ENCODE assay signal across 10 cellular contexts in the genomic region with DNA sequence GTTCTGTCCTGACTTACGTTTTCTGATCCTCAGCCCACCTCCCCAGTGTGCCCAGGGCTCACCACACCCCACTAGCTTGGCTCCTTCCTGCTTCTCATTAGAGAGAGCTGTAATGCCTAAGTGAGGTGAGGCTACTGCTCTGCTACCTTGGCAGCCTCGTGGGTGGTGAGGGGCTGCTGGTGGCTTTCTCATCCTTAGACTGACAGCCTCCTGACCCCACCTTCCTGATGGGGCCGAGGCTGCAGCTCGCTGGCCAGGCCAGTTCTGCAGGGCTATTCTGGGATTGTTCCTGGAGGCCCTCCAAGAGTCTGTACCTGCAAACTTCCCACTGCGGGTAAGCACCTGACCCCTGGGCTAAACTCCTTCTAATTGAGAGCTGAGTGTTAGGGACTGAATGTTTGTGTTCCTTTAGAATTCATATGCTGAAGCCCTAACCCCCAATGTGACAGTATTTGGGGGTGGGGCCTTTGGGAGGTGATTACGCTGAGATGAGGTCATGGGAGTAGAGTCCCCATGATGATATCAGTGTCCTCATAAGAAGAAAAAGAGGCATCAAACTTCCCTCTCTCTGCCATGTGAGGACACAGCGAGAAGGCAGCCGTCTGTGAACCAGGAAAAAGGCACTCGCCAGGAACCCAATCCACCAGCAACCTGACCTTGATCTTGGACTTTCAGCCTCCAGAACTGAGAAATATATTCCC. TPM values are rescaled to one million over a fixed set of nuclear protein-coding genes. Genes with fewer than 3 reads are reported as not detected.
DNase-seq lines count a peak whose midpoint lies in the region; ATAC-seq, FAIRE-seq and TF ChIP-seq lines count a peak whose summit lies in the region.
"Had no signal": no experiment of that assay in that cellular context is flagged by ENCODE, and none has a peak within 500 bp of the region (broad histone marks: within the 10 kb centered on the region; RNA-seq: fewer than 3 reads in every experiment).

No MANE protein-coding gene starts in this region.

- H3K9me3 Mint-ChIP-seq in MCF 10A (ENCODE audit: unreplicated experiment): no peaks in the 10 kb centered on the region
- H3K9me3 Mint-ChIP-seq: nephron had no signal

- peak; percentile 63 to 76 for DNase-seq in T47D (ENCODE audit: low read depth in 1 of 2, low spot score in 1 of 2)
- DNase-seq in MCF 10A (ENCODE audit: unreplicated experiment): no peak
- peak; percentile 27 for DNase-seq in transverse colon
- no peak for DNase-seq in GM12891 (ENCODE audit: insufficient read length, low spot score)
- no peak for DNase-seq in small intestine

- H3K4me3 Mint-ChIP-seq in MCF 10A (ENCODE audit: unreplicated experiment): no peak overlapping the region
- H3K4me3 Mint-ChIP-seq: nephron had no signal

- CTCF ChIA-PET in MCF 10A (lab: Yijun Ruan, JAX): interaction anchor here (0.6 to 1.5 kb wide), 7 partner anchors 18 to 1048 kb away, joined by 3 to 4 read pairs (median 3); no protein-coding TSS in a partner anchor

- TF ChIP-seq EP300 in transverse colon (IDR thresholded peaks at IDR 0.05; ENCODE audit: low read depth): no peak

- no peaks in the 10 kb centered on the region for H3K9me3 ChIP-seq in transverse colon
- H3K9me3 ChIP-seq in small intestine (ENCODE audit: control insufficient read depth, low read depth): no peaks in the 10 kb centered on the region

- TF ChIP-seq CTCF in MCF 10A (IDR thresholded peaks at IDR 0.05; ENCODE audit: unreplicated experiment) (no peak), transverse colon (IDR thresholded peaks at IDR 0.05) (no peak)

- peaks cover 33% of the 10 kb centered on the region for H3K27me3 Mint-ChIP-seq in MCF 10A (ENCODE audit: insufficient read depth, unreplicated experiment)

- TF ChIP-seq POLR2A in transverse colon (IDR thresholded peaks at IDR 0.05) (no peak), GM12891 (IDR thresholded peaks at IDR 0.05; ENCODE audit: low read depth, low read length) (no peak)

- no TSS peak for BruUV-seq in MCF 10A (replicated peaks; lab: Mats Ljungman, UMichigan)

- H3K27me3 ChIP-seq in transverse colon (no peaks in the 10 kb centered on the region), small intestine (ENCODE audit: control insufficient read depth in 2 of 2, insufficient read depth in 2 of 2, low read length in 2 of 2) (no peaks in the 10 kb centered on the region)

- H3K27ac ChIP-seq in transverse colon: peak overlapping the region; percentile 50 to 67 (median 58)
- no peak overlapping the region for H3K27ac ChIP-seq in small intestine (ENCODE audit: low read depth in 1 of 2, low read length in 1 of 2)
- H3K27ac ChIP-seq: SK-N-MC had no signal

- no peaks in the 10 kb centered on the region for H3K4me1 Mint-ChIP-seq in MCF 10A (ENCODE audit: insufficient read depth, unreplicated experiment)

- H3K36me3 ChIP-seq in transverse colon (no peaks in the 10 kb centered on the region), small intestine (ENCODE audit: control insufficient read depth in 2 of 2, insufficient read depth in 2 of 2, low read length in 2 of 2) (no peaks in the 10 kb centered on the region)

- FAIRE-seq in GM12891 (lab: Jason Lieb, UNC) (no peak), small intestine (lab: Jason Lieb, UNC) (no peak)

- H3K4me3 ChIP-seq in transverse colon (no peak overlapping the region), small intestine (ENCODE audit: low read depth in 1 of 2, low read length in 2 of 2) (no peak overlapping the region)
- H3K4me3 ChIP-seq: SK-N-MC had no signal

- ATAC-seq in HG03571 (IDR thresholded peaks at IDR 0.05; ENCODE audit: unreplicated experiment) (peak; percentile 26), esophagus mucosa (peak; percentile 15), GM18517 (IDR thresholded peaks at IDR 0.05; ENCODE audit: unreplicated experiment) (no peak)

- POLR2A ChIA-PET in MCF 10A (lab: Yijun Ruan, JAX): no interaction called here

- H3K4me1 ChIP-seq in transverse colon (peaks cover 9 to 20% (median 16%) of the 10 kb centered on the region in 4 donors), small intestine (ENCODE audit: control insufficient read depth in 2 of 2, insufficient read depth in 1 of 2, low read depth in 1 of 2, low read length in 1 of 2) (no peaks in the 10 kb centered on the region)

- intact Hi-C loops in MCF 10A (cut with micrococcal nuclease): no loop called here
- intact Hi-C loops in transverse colon (cut with DNase I; ENCODE audit: low total_unique reads): no loop called here

- WGBS in transverse colon (ENCODE audit: low coverage in 1 of 2), 2 donors: 38 to 40% methylated on average over 2 to 9 of the region's 9 CpGs
- 21 to 45% (median 27%) methylated on average over 9 of the region's 9 CpGs for WGBS in small intestine, 3 donors

- no peak overlapping the region for H3K27ac Mint-ChIP-seq in MCF 10A (ENCODE audit: low read depth, unreplicated experiment)

- in situ Hi-C loops in T47D (cut with HindIII; ENCODE audit: low pct_unique_long_range_greater_than_20kb, low sequenced_read_pairs) (no loop called here), transverse colon (cut with MboI; ENCODE audit: low pct_ligation_motif_present in 1 of 4, low pct_unique_long_range_greater_than_20kb in 1 of 4, low sequenced_read_pairs in 3 of 4) (no loop called here)

- no peaks in the 10 kb centered on the region for H3K36me3 Mint-ChIP-seq in MCF 10A (ENCODE audit: insufficient read depth, unreplicated experiment)

TF ChIP-seq in GM12891, 5 proteins besides CTCF, POLR2A, EP300 and RAD21:
- no peak for TF ChIP-seq SPI1 (IDR thresholded peaks at IDR 0.05; ENCODE audit: low read depth, low read length)
- TF ChIP-seq PAX5 (IDR thresholded peaks at IDR 0.05; ENCODE audit: insufficient read depth, low read length, severe bottlenecking): no peak
- TF ChIP-seq POU2F2 (IDR thresholded peaks at IDR 0.05; ENCODE audit: low read depth, low read length): no peak
- TF ChIP-seq TAF1 (IDR thresholded peaks at IDR 0.05; ENCODE audit: low read depth, low read length): no peak
- TF ChIP-seq POLR2AphosphoS5 (IDR thresholded peaks at IDR 0.05; ENCODE audit: low read depth, low read length): no peak

RNA-seq across cellular contexts. Expression of a gene that starts 38.1 kb away (rescaled TPM):
- 18.7 and 21.2 TPM in 2 replicates for total RNA-seq in MCF 10A (2022)
- 9.4 TPM for total RNA-seq in esophagus mucosa
- 10 to 100 TPM; 24.0 to 43.0 (median 31.8) TPM for total RNA-seq in transverse colon
- polyA plus RNA-seq in GM12891 (2012; ENCODE audit: low read depth, missing spikeins): 18.2 TPM
- 10 to 100 TPM in 1 of 3 donors, 1 to 10 TPM in 2; 1.1 to 11.8 (median 3.8) TPM for polyA plus RNA-seq in small intestine

Comparison
In these comparisons a context has a peak if more than half of its experiments do, and no peak if none do; other contexts are left out.
1. DNase-seq: peak in T47D (2 of 2) and transverse colon (single experiment); none in MCF 10A (single experiment), GM12891 (single experiment) and small intestine (single experiment).
2. H3K27ac ChIP-seq: peak in transverse colon (4 of 4); none in small intestine (0 of 2).